ENCODE assay signal across 12 cellular contexts in the genomic region with DNA sequence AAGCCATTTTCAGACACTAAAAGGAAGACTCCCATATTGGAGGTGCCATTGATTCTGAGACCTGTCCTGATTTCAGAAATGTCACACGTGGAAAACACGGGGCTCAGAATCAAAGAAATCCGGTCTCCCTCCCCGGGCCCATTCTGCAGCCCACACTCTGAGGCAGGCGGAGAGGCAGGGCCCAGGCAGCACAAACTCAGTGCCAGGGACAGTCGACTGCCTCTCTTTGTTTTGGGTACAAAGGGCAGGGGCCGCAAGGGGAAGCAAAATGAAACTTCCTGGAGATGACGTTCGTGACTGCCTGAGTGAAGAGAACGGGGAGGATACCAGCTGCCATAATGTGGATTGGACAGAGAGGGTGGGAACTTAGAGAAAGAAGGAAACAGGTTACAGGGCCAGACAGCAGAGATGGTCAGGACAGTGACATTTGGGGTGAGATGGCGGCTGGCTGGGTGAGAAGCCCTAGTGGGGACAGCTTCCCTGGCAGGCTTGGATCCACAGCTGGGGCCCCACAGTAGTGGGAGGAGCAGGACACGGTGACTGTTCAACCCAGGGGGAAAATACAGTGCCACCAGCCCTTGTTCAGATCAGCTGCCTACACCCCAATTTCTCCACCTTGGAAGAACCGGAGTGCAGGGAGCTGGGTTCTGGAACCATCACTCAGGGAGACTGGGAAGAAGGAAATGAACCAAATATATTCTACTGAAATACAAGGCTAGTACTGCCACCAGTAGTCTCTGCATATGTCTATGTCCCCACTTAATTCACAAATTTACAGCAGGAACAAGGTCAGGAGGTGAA. TPM values are rescaled to one million over a fixed set of nuclear protein-coding genes. Genes with fewer than 3 reads are reported as not detected.
A peak's percentile ranks its signal among the peaks of the same experiment; 100 is the strongest.
DNase-seq lines count a peak whose midpoint lies in the region; FAIRE-seq and TF ChIP-seq lines count a peak whose summit lies in the region.
"Had no signal": no experiment of that assay in that cellular context is flagged by ENCODE, and none has a peak within 500 bp of the region (broad histone marks: within the 10 kb centered on the region; RNA-seq: fewer than 3 reads in every experiment).

No MANE protein-coding gene starts in this region.

- no peaks in the 10 kb centered on the region for H3K79me2 ChIP-seq in H1 (ENCODE audit: control insufficient read depth in 1 of 2, insufficient read depth in 2 of 2, low read length in 2 of 2)
- H3K79me2 ChIP-seq: parathyroid adenoma had no signal

- DNase-seq in COLO668 (lab: John Stamatoyannopoulos, UW; ENCODE audit: unreplicated experiment) = peak; percentile 66
- no peak for DNase-seq in H1 (ENCODE audit: low read depth in 1 of 2, low spot score in 2 of 2)
- no peak for DNase-seq in kidney glomerular epithelial cell (lab: John Stamatoyannopoulos, UW)
- no peak for DNase-seq in KG1 (lab: John Stamatoyannopoulos, UW)
- DNase-seq in GM12891 (ENCODE audit: insufficient read length, low spot score) = no peak
- DNase-seq in GM13977 (ENCODE audit: low spot score) = no peak
- DNase-seq: cerebellar nuclear complex, hypothalamus, NCI-H2171 treated with DMSO at 0.1 percent for 48 hours had no signal

- FAIRE-seq in H1 (lab: Jason Lieb, UNC) (no peak), GM12891 (lab: Jason Lieb, UNC) (no peak)

- WGBS in H1 (ENCODE audit: extremely low coverage in 1 of 2, insufficient coverage in 1 of 2, insufficient read length in 1 of 2, insufficient replicate concordance in 2 of 2, low coverage in 1 of 2, low lambda C conversion rate in 2 of 2, missing lambda C conversion rate in 1 of 2), 2 experiments = 88% methylated on average over 13 of the region's 13 CpGs; no CpG with 5 or more reads in 1 of the 2 experiments

- H2BK15ac ChIP-seq in H1 (ENCODE audit: low read length) = peak overlapping the region; percentile 46; the same call in 1 of the 2 replicates

- H2BK120ac ChIP-seq in H1 (replicated peaks; ENCODE audit: low read depth, low read length) = no peak overlapping the region

- H3K9me3 ChIP-seq in KOPT-K1 (ENCODE audit: insufficient read depth, low read length, poor library complexity, severe bottlenecking) (no peaks in the 10 kb centered on the region), H1 (ENCODE audit: insufficient read depth in 2 of 2, low read depth in 1 of 2, low read length in 1 of 2) (no peaks in the 10 kb centered on the region), neutrophil (no peaks in the 10 kb centered on the region)

- no peak overlapping the region for H3K9ac ChIP-seq in H1 (replicated peaks in 1 of 4; ENCODE audit: extremely low read depth in 1 of 4, low read depth in 3 of 4, low read length in 3 of 4)
- H3K9ac ChIP-seq: parathyroid adenoma had no signal

- no peak overlapping the region for H2BK12ac ChIP-seq in H1 (ENCODE audit: low read depth, low read length)

- no peak overlapping the region for H3K14ac ChIP-seq in H1 (ENCODE audit: insufficient read length)

- TF ChIP-seq CTCF in H1 (IDR thresholded peaks at IDR 0.05; ENCODE audit: control extremely low read depth in 1 of 3, insufficient read depth in 1 of 3, low read depth in 1 of 3, low read length in 3 of 3) = no peak
- no peak for TF ChIP-seq CTCF in neutrophil (IDR thresholded peaks at IDR 0.05)
- TF ChIP-seq CTCF in GM13977 (IDR thresholded peaks at IDR 0.05; ENCODE audit: extremely low read depth, insufficient read depth, missing control alignments) = no peak

- H3K4me3 ChIP-seq in H1 (ENCODE audit: extremely low read depth in 1 of 4, insufficient read depth in 2 of 4, low read depth in 3 of 4, low read length in 4 of 4) = no peak overlapping the region
- H3K4me3 ChIP-seq in neutrophil (ENCODE audit: low read depth in 1 of 2, low read length in 1 of 2) = no peak overlapping the region

- no peaks in the 10 kb centered on the region for H3K27me3 ChIP-seq in H1 (replicated peaks in 1 of 4; ENCODE audit: control insufficient read depth in 3 of 4, extremely low read depth in 1 of 4, insufficient read depth in 3 of 4, low read length in 3 of 4)
- H3K27me3 ChIP-seq in neutrophil = no peaks in the 10 kb centered on the region

- no peak overlapping the region for H4K8ac ChIP-seq in H1 (ENCODE audit: extremely low read depth, insufficient read depth, low read length)

- TF ChIP-seq RAD21 in H1 (IDR thresholded peaks at IDR 0.05 in 1 of 2, conservative IDR thresholded peaks at IDR 0.05 in 1 of 2; ENCODE audit: low read depth in 2 of 2, low read length in 2 of 2) = no peak

- POLR2A ChIA-PET in H1 (lab: Charles Lee; ENCODE audit: partially characterized antibody) = interaction anchor here (0.6 to 10.4 kb wide), 5 partner anchors 7 to 140 kb away, joined by 3 to 665 read pairs (median 23); partner anchors contain the start of genes GAPDH, IFFO1 and NOP2

- no peak for TF ChIP-seq POLR2A in H1 (IDR thresholded peaks at IDR 0.05; ENCODE audit: control extremely low read depth in 1 of 2, low read depth in 2 of 2, low read length in 2 of 2)
- no peak for TF ChIP-seq POLR2A in GM12891 (IDR thresholded peaks at IDR 0.05; ENCODE audit: low read depth, low read length)

- H2AFZ ChIP-seq in H1 (ENCODE audit: low read length) = no peak overlapping the region
- H2AFZ ChIP-seq: parathyroid adenoma had no signal

- H2BK5ac ChIP-seq in H1 (ENCODE audit: low read depth, low read length) = no peak overlapping the region

- H4K91ac ChIP-seq in H1 (replicated peaks; ENCODE audit: insufficient read length, low read length) = no peak overlapping the region

- H4K5ac ChIP-seq in H1 (ENCODE audit: insufficient read length, low read depth, low read length) = no peak overlapping the region

- CTCF ChIA-PET in H1 (lab: Charles Lee; ENCODE audit: partially characterized antibody) = interaction anchor here (0.6 to 24.9 kb wide), 4 partner anchors 14 to 174 kb away, joined by 3 to 462 read pairs (median 20); partner anchors contain the start of genes IFFO1 and NOP2

- H3K56ac ChIP-seq in H1 (replicated peaks; ENCODE audit: insufficient read length, low read depth, low read length) = no peak overlapping the region

- H3K18ac ChIP-seq in H1 (ENCODE audit: extremely low read depth, low read length) = no peak overlapping the region; the same call in 1 of the 2 replicates

- no peak overlapping the region for H3K4me2 ChIP-seq in H1 (ENCODE audit: insufficient read depth in 1 of 2, low read depth in 2 of 2, low read length in 2 of 2)

- TF ChIP-seq EP300 in H1 (IDR thresholded peaks at IDR 0.05; ENCODE audit: borderline replicate concordance in 1 of 2, low read depth in 2 of 2, low read length in 2 of 2) = no peak

- in situ Hi-C loops in GM13977 (cut with MboI; ENCODE audit: low pct_unique_long_range_greater_than_20kb, low sequenced_read_pairs, unreplicated experiment) = no loop called here

- no peak overlapping the region for H3K23ac ChIP-seq in H1 (ENCODE audit: insufficient read length)

- no peak overlapping the region for H2AK5ac ChIP-seq in H1 (ENCODE audit: low read depth, low read length)

- no peak overlapping the region for H3K4ac ChIP-seq in H1 (replicated peaks; ENCODE audit: insufficient read length, low read depth, low read length)

- no peak overlapping the region for H2BK20ac ChIP-seq in H1 (ENCODE audit: low read length)

- H3K36me3 ChIP-seq in KOPT-K1 (ENCODE audit: insufficient read depth, low read length) = peaks cover 80% of the 10 kb centered on the region
- H3K36me3 ChIP-seq in H1 (ENCODE audit: control insufficient read depth in 2 of 4, insufficient read depth in 4 of 4, low read length in 3 of 4) = peaks cover 6 to 23% (median 18%) of the 10 kb centered on the region in 4 experiments
- H3K36me3 ChIP-seq in neutrophil = peaks cover 77% of the 10 kb centered on the region

- H4K20me1 ChIP-seq in H1 (replicated peaks in 1 of 2; ENCODE audit: control insufficient read depth in 1 of 2, insufficient read depth in 2 of 2, low read length in 2 of 2) = peaks cover 6 to 11% of the 10 kb centered on the region in 2 experiments

- H3K27ac ChIP-seq in KOPT-K1 (ENCODE audit: low read depth, low read length, poor library complexity, severe bottlenecking) = peak overlapping the region; percentile 52
- no peak overlapping the region for H3K27ac ChIP-seq in H1 (ENCODE audit: low read depth, low read length)
- H3K27ac ChIP-seq in neutrophil = peak overlapping the region; percentile 62
- H3K27ac ChIP-seq: parathyroid adenoma had no signal

- H3K23me2 ChIP-seq in H1 (ENCODE audit: low read depth, low read length) = no peaks in the 10 kb centered on the region; the same call in 1 of the 2 replicates

- H3K4me1 ChIP-seq in H1 (replicated peaks in 1 of 4; ENCODE audit: control insufficient read depth in 3 of 4, insufficient read depth in 4 of 4, low read length in 3 of 4) (peaks cover 0 to 7% (median 5%) of the 10 kb centered on the region in 4 experiments; a peak in 4 of 7 replicates), neutrophil (ENCODE audit: control insufficient read depth in 1 of 2, insufficient read depth in 1 of 2, low read depth in 1 of 2, low read length in 1 of 2) (peaks cover 46 to 49% of the 10 kb centered on the region in 2 experiments)

- H3K79me1 ChIP-seq in H1 (ENCODE audit: low read depth, low read length) = no peaks in the 10 kb centered on the region

RNA-seq across cellular contexts. Expression of gene GAPDH, which starts 8.1 kb away (rescaled TPM):
- 5,175 and 5,215 TPM in 2 replicates for total RNA-seq in H1 (2021; fragmentation: NEBNext Ultra II Directional; extraction: Animal tissue kit (Norgen Biotek cat#: 25700))
- 15,878 and 16,791 TPM in 2 replicates for polyA plus RNA-seq in H1 (2011; rRNA removed)
- polyA plus RNA-seq in H1 (2011; cell fraction: cytosol; rRNA removed) = 15,311 TPM
- polyA plus RNA-seq in H1 (2011; cell fraction: nucleus; rRNA removed) = 11,358 TPM
- 6,320 to 9,842 TPM (median 9,706 TPM) in 4 replicates for polyA plus RNA-seq in H1 (2012, experiment 1 of 2)
- 9,111 TPM for polyA plus RNA-seq in H1 (2012, experiment 2 of 2)
- 3,841 TPM for polyA plus RNA-seq in H1 (2013, experiment 1 of 2)
- 3,883 TPM for polyA plus RNA-seq in H1 (2013, experiment 2 of 2)
- 9,722 and 10,058 TPM in 2 replicates for polyA minus RNA-seq in H1 (2011; rRNA and poly(A)+ RNA removed)
- polyA minus RNA-seq in H1 (2011; cell fraction: cytosol; rRNA and poly(A)+ RNA removed) = 5,130 TPM
- polyA minus RNA-seq in H1 (2011; cell fraction: nucleus; rRNA and poly(A)+ RNA removed) = 3,036 TPM
- 8,862 TPM for polyA plus RNA-seq in GM12891 (2012; ENCODE audit: low read depth, missing spikeins)

RNA-seq across cellular contexts. Expression of gene IFFO1, which starts 13.4 kb away (rescaled TPM):
- 11.8 and 12.2 TPM in 2 replicates for total RNA-seq in H1 (2021; fragmentation: NEBNext Ultra II Directional; extraction: Animal tissue kit (Norgen Biotek cat#: 25700))
- 12.8 and 16.4 TPM in 2 replicates for polyA plus RNA-seq in H1 (2011; rRNA removed)
- 15.3 TPM for polyA plus RNA-seq in H1 (2011; cell fraction: cytosol; rRNA removed)
- polyA plus RNA-seq in H1 (2011; cell fraction: nucleus; rRNA removed) = 40.6 TPM
- 8.2 to 13.3 TPM (median 13.2 TPM) in 4 replicates for polyA plus RNA-seq in H1 (2012, experiment 1 of 2)
- polyA plus RNA-seq in H1 (2012, experiment 2 of 2) = 7.8 TPM
- 11.5 TPM for polyA plus RNA-seq in H1 (2013, experiment 1 of 2)
- 9.5 TPM for polyA plus RNA-seq in H1 (2013, experiment 2 of 2)
- 4.7 and 4.9 TPM in 2 replicates for polyA minus RNA-seq in H1 (2011; rRNA and poly(A)+ RNA removed)
- polyA minus RNA-seq in H1 (2011; cell fraction: cytosol; rRNA and poly(A)+ RNA removed) = 3.6 TPM
- polyA minus RNA-seq in H1 (2011; cell fraction: nucleus; rRNA and poly(A)+ RNA removed) = 10.6 TPM
- 9.9 TPM for polyA plus RNA-seq in GM12891 (2012; ENCODE audit: low read depth, missing spikeins)

RNA-seq across cellular contexts. Expression of gene NOP2, which starts 25.7 kb away (rescaled TPM):
- total RNA-seq in H1 (2021; fragmentation: NEBNext Ultra II Directional; extraction: Animal tissue kit (Norgen Biotek cat#: 25700)) = 82.6 and 85.6 TPM in 2 replicates
- 34.4 and 35.4 TPM in 2 replicates for polyA plus RNA-seq in H1 (2011; rRNA removed)
- 55.4 TPM for polyA plus RNA-seq in H1 (2011; cell fraction: cytosol; rRNA removed)
- 191 TPM for polyA plus RNA-seq in H1 (2011; cell fraction: nucleus; rRNA removed)
- 73.4 to 85.0 TPM (median 77.9 TPM) in 4 replicates for polyA plus RNA-seq in H1 (2012, experiment 1 of 2)
- 49.2 TPM for polyA plus RNA-seq in H1 (2012, experiment 2 of 2)
- polyA plus RNA-seq in H1 (2013, experiment 1 of 2) = 63.9 TPM
- polyA plus RNA-seq in H1 (2013, experiment 2 of 2) = 51.3 TPM
- polyA minus RNA-seq in H1 (2011; rRNA and poly(A)+ RNA removed) = 29.8 and 75.1 TPM in 2 replicates
- 26.6 TPM for polyA minus RNA-seq in H1 (2011; cell fraction: cytosol; rRNA and poly(A)+ RNA removed)
- polyA minus RNA-seq in H1 (2011; cell fraction: nucleus; rRNA and poly(A)+ RNA removed) = 45.4 TPM
- polyA plus RNA-seq in GM12891 (2012; ENCODE audit: low read depth, missing spikeins) = 56.8 TPM

RNA-seq across cellular contexts. Expression of gene NCAPD2, which starts 48.5 kb away (rescaled TPM):
- total RNA-seq in H1 (2021; fragmentation: NEBNext Ultra II Directional; extraction: Animal tissue kit (Norgen Biotek cat#: 25700)) = 129 and 132 TPM in 2 replicates
- 55.8 and 69.6 TPM in 2 replicates for polyA plus RNA-seq in H1 (2011; rRNA removed)
- polyA plus RNA-seq in H1 (2011; cell fraction: cytosol; rRNA removed) = 80.8 TPM
- polyA plus RNA-seq in H1 (2011; cell fraction: nucleus; rRNA removed) = 136 TPM
- polyA plus RNA-seq in H1 (2012, experiment 1 of 2) = 87.4 to 104 TPM (median 95.1 TPM) in 4 replicates
- 28.6 TPM for polyA plus RNA-seq in H1 (2012, experiment 2 of 2)
- 55.8 TPM for polyA plus RNA-seq in H1 (2013, experiment 1 of 2)
- polyA plus RNA-seq in H1 (2013, experiment 2 of 2) = 51.4 TPM
- 177 and 197 TPM in 2 replicates for polyA minus RNA-seq in H1 (2011; rRNA and poly(A)+ RNA removed)
- polyA minus RNA-seq in H1 (2011; cell fraction: cytosol; rRNA and poly(A)+ RNA removed) = 94.8 TPM
- 106 TPM for polyA minus RNA-seq in H1 (2011; cell fraction: nucleus; rRNA and poly(A)+ RNA removed)
- polyA plus RNA-seq in GM12891 (2012; ENCODE audit: low read depth, missing spikeins) = 48.3 TPM

RNA-seq across cellular contexts. Expression of gene MRPL51, which starts 49.3 kb away (rescaled TPM):
- total RNA-seq in H1 (2021; fragmentation: NEBNext Ultra II Directional; extraction: Animal tissue kit (Norgen Biotek cat#: 25700)) = 318 and 331 TPM in 2 replicates
- polyA plus RNA-seq in H1 (2011; rRNA removed) = 101 and 119 TPM in 2 replicates
- polyA plus RNA-seq in H1 (2011; cell fraction: cytosol; rRNA removed) = 179 TPM
- 62.0 TPM for polyA plus RNA-seq in H1 (2011; cell fraction: nucleus; rRNA removed)
- polyA plus RNA-seq in H1 (2012, experiment 1 of 2) = 250 to 352 TPM (median 276 TPM) in 4 replicates
- 64.2 TPM for polyA plus RNA-seq in H1 (2012, experiment 2 of 2)
- 764 TPM for polyA plus RNA-seq in H1 (2013, experiment 1 of 2)
- polyA plus RNA-seq in H1 (2013, experiment 2 of 2) = 884 TPM
- polyA minus RNA-seq in H1 (2011; rRNA and poly(A)+ RNA removed) = 25.9 and 35.9 TPM in 2 replicates
- 36.5 TPM for polyA minus RNA-seq in H1 (2011; cell fraction: cytosol; rRNA and poly(A)+ RNA removed)
- 27.2 TPM for polyA minus RNA-seq in H1 (2011; cell fraction: nucleus; rRNA and poly(A)+ RNA removed)
- 236 TPM for polyA plus RNA-seq in GM12891 (2012; ENCODE audit: low read depth, missing spikeins)
